Comparison of ENCODE assay signal across 13 cellular contexts in the genomic region with DNA sequence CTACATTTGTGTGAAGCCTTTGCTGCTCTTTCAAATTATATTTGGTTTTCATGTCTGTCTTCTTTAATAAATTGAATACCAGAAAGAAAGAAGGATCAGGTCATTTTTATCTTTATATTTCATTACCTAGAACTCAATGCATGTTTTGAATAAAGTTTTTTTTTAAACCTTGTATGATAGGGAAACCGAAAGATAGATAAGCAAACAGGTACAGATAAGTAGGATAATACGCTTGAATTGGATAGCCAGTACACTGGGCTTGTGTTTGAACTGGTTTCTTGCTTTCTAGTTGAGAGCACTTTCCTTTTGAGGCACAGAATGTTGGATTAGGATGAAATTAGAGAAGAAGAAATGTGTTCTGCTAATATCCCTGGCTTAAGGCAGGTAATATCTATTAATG. TPM values are rescaled to one million over a fixed set of nuclear protein-coding genes. Genes with fewer than 3 reads are reported as not detected.
DNase-seq lines count a peak whose midpoint lies in the region; ATAC-seq and TF ChIP-seq lines count a peak whose summit lies in the region.
"Had no signal": no experiment of that assay in that cellular context is flagged by ENCODE, and none has a peak within 500 bp of the region (broad histone marks: within the 10 kb centered on the region; RNA-seq: fewer than 3 reads in every experiment).

No MANE protein-coding gene starts in this region.

- H3K9me3 ChIP-seq in left ventricle myocardium inferior (replicated peaks), result peaks cover 21% of the 10 kb centered on the region

- H3K27ac Mint-ChIP-seq in chondrocyte (ENCODE audit: unreplicated experiment) (peak overlapping the region; percentile 94), naive B cell (peak overlapping the region in 4 of 6 donors; percentile 5 to 43 (median 30))
- H3K27ac Mint-ChIP-seq in activated CD4-positive, alpha-beta T cell treated with anti-CD3 and anti-CD28 coated beads, Interleukin-2, amount 10 ng/mL, durations not matched to agents 7 days and 5 days, result no peak overlapping the region
- H3K27ac Mint-ChIP-seq: endodermal cell had no signal

- peaks cover 44% of the 10 kb centered on the region for H3K4me1 ChIP-seq in left ventricle myocardium inferior
- peaks cover 3% of the 10 kb centered on the region for H3K4me1 ChIP-seq in urinary bladder (ENCODE audit: insufficient read depth)

- H3K4me3 Mint-ChIP-seq in chondrocyte (ENCODE audit: unreplicated experiment) (peak overlapping the region; percentile 57), naive B cell (no peak overlapping the region)
- no peak overlapping the region for H3K4me3 Mint-ChIP-seq in activated CD4-positive, alpha-beta T cell treated with anti-CD3 and anti-CD28 coated beads, Interleukin-2, amount 10 ng/mL, durations not matched to agents 7 days and 5 days
- H3K4me3 Mint-ChIP-seq: endodermal cell had no signal

- peaks cover 11% of the 10 kb centered on the region for H3K9me3 Mint-ChIP-seq in chondrocyte (ENCODE audit: low read depth)
- peaks cover 8 to 31% (median 23%) of the 10 kb centered on the region in 7 donors for H3K9me3 Mint-ChIP-seq in naive B cell
- peaks cover 11% of the 10 kb centered on the region for H3K9me3 Mint-ChIP-seq in activated CD4-positive, alpha-beta T cell treated with anti-CD3 and anti-CD28 coated beads, Interleukin-2, amount 10 ng/mL, durations not matched to agents 7 days and 5 days

- no peaks in the 10 kb centered on the region for H3K27me3 Mint-ChIP-seq in chondrocyte (ENCODE audit: low read depth)
- no peaks in the 10 kb centered on the region for H3K27me3 Mint-ChIP-seq in naive B cell
- H3K27me3 Mint-ChIP-seq in activated CD4-positive, alpha-beta T cell treated with anti-CD3 and anti-CD28 coated beads, Interleukin-2, amount 10 ng/mL, durations not matched to agents 7 days and 5 days, result no peaks in the 10 kb centered on the region

- H3K4me3 ChIP-seq in left ventricle myocardium inferior (no peak overlapping the region), urinary bladder (ENCODE audit: low read depth, low read length) (no peak overlapping the region)

- POLR2A ChIA-PET in activated CD4-positive, alpha-beta T cell treated with anti-CD3 and anti-CD28 coated beads, Interleukin-2, amount 10 ng/mL, durations not matched to agents 7 days and 5 days (lab: Charles Lee), result interaction anchor here (0.6 kb wide), 1 partner anchor 9 kb away, joined by 4 read pairs; no protein-coding TSS in a partner anchor

- H3K36me3 Mint-ChIP-seq in chondrocyte (ENCODE audit: low read depth), result peaks cover 5% of the 10 kb centered on the region
- peaks cover 22 to 38% of the 10 kb centered on the region in 2 donors for H3K36me3 Mint-ChIP-seq in naive B cell
- H3K36me3 Mint-ChIP-seq in activated CD4-positive, alpha-beta T cell treated with anti-CD3 and anti-CD28 coated beads, Interleukin-2, amount 10 ng/mL, durations not matched to agents 7 days and 5 days (ENCODE audit: low read depth), result peaks cover 29% of the 10 kb centered on the region

- H3K36me3 ChIP-seq in left ventricle myocardium inferior (peaks cover 4% of the 10 kb centered on the region), urinary bladder (ENCODE audit: insufficient read depth) (no peaks in the 10 kb centered on the region)

- intact Hi-C loops in left ventricle myocardium inferior (cut with micrococcal nuclease), result no loop called here
- intact Hi-C loops in Right ventricle myocardium superior (cut with DNase I), result no loop called here

- no peak for ATAC-seq in Right ventricle myocardium superior (ENCODE audit: poor library complexity)
- ATAC-seq in naive B cell (ENCODE audit: low read depth in 2 of 2), result no peak
- no peak for ATAC-seq in HG03378 (IDR thresholded peaks at IDR 0.05; ENCODE audit: unreplicated experiment)

- DNase-seq in left ventricle myocardium inferior, result no peak
- DNase-seq in Right ventricle myocardium superior, result no peak
- DNase-seq in chondrocyte (ENCODE audit: low spot score), result no peak
- no peak for DNase-seq in naive B cell
- no peak for DNase-seq in activated CD4-positive, alpha-beta T cell treated with anti-CD3 and anti-CD28 coated beads, Interleukin-2, amount 10 ng/mL, durations not matched to agents 7 days and 5 days
- no peak for DNase-seq in NCI-H2081 treated with DMSO at 0.1 percent for 48 hours (lab: John Stamatoyannopoulos, UW)
- DNase-seq: activated naive CD4-positive, alpha-beta T cell treated with anti-CD3 and anti-CD28 coated beads, Interleukin-2, amount 50 U/mL, for 16 hours; endodermal cell; H7; NCI-H524 treated with DMSO at 0.1 percent for 48 hours; posterior cingulate gyrus had no signal

- CTCF ChIA-PET in activated CD4-positive, alpha-beta T cell treated with anti-CD3 and anti-CD28 coated beads, Interleukin-2, amount 10 ng/mL, durations not matched to agents 7 days and 5 days (lab: Charles Lee), result interaction anchor here (0.6 to 0.9 kb wide), 2 partner anchors 14 to 26 kb away, joined by 3 read pairs; no protein-coding TSS in a partner anchor

- no peak for TF ChIP-seq CTCF in left ventricle myocardium inferior (IDR thresholded peaks at IDR 0.05; ENCODE audit: borderline replicate concordance)
- TF ChIP-seq CTCF in chondrocyte (IDR thresholded peaks at IDR 0.05), result no peak

- H3K27me3 ChIP-seq in left ventricle myocardium inferior (ENCODE audit: low read depth), result no peaks in the 10 kb centered on the region

- peak overlapping the region; percentile 63 for H3K27ac ChIP-seq in left ventricle myocardium inferior (replicated peaks)
- H3K27ac ChIP-seq in urinary bladder (ENCODE audit: low read depth), result peak overlapping the region; percentile 79

- peaks cover 46% of the 10 kb centered on the region for H3K4me1 Mint-ChIP-seq in chondrocyte (ENCODE audit: low read depth)
- peaks cover 33 to 52% (median 48%) of the 10 kb centered on the region in 3 donors for H3K4me1 Mint-ChIP-seq in naive B cell
- H3K4me1 Mint-ChIP-seq in activated CD4-positive, alpha-beta T cell treated with anti-CD3 and anti-CD28 coated beads, Interleukin-2, amount 10 ng/mL, durations not matched to agents 7 days and 5 days, result peaks cover 6% of the 10 kb centered on the region

- 50% methylated on average over 2 of the region's 2 CpGs for WGBS in urinary bladder

RNA-seq across cellular contexts. Expression of gene PKN2, which starts 46.9 kb away (rescaled TPM):
- total RNA-seq in left ventricle myocardium inferior (28.2 TPM), Right ventricle myocardium superior (34.5 TPM), chondrocyte (26.1 to 34.4 TPM (median 29.8 TPM) in 3 replicates), urinary bladder (113 TPM)
- polyA plus RNA-seq in naive B cell (ENCODE audit: low read depth in 6 of 6) (10 to 100 TPM in 3 of 6 donors, 1 to 10 TPM in 3; 7.6 to 13.3 (median 10.2) TPM), urinary bladder (15.8 TPM)
- 10 to 100 TPM; 26.6 to 30.7 TPM for total RNA-seq in activated CD4-positive, alpha-beta T cell treated with anti-CD3 and anti-CD28 coated beads, Interleukin-2, amount 10 ng/mL, durations not matched to agents 7 days and 5 days
